In genomic region chr6:161233986-161234620, GRCh38 we compare ENCODE assay signal across 10 cellular contexts. TPM values are rescaled to one million over a fixed set of nuclear protein-coding genes. Genes with fewer than 3 reads are reported as not detected.
DNase-seq lines count a peak whose midpoint lies in the region; ATAC-seq and TF ChIP-seq lines count a peak whose summit lies in the region.
"Had no signal": no experiment of that assay in that cellular context is flagged by ENCODE, and none has a peak within 500 bp of the region (broad histone marks: within the 10 kb centered on the region; RNA-seq: fewer than 3 reads in every experiment).

No MANE protein-coding gene starts in this region.

- in situ Hi-C loops in SK-MEL-5 (cut with HindIII; ENCODE audit: low pct_unique_long_range_greater_than_20kb, low sequenced_read_pairs), result no loop called here

- ATAC-seq in omental fat pad (ENCODE audit: low FRiP score), result peak; percentile 82
- no peak for ATAC-seq in stimulated activated naive CD8-positive, alpha-beta T cell treated with anti-CD3 and anti-CD28 coated beads, Interleukin-15, Interleukin-2, amounts not matched to agents 100 U/mL and 50 U/mL, for 24 hours

- H3K36me3 ChIP-seq in effector memory CD4-positive, alpha-beta T cell (ENCODE audit: control insufficient read depth, insufficient read depth, low read length), result no peaks in the 10 kb centered on the region

- H3K27ac ChIP-seq in effector memory CD4-positive, alpha-beta T cell (ENCODE audit: insufficient read depth, low read length, poor library complexity, severe bottlenecking), result no peak overlapping the region

- no peaks in the 10 kb centered on the region for H3K27me3 ChIP-seq in effector memory CD4-positive, alpha-beta T cell (replicated peaks; ENCODE audit: control insufficient read depth, insufficient read depth, low read length, poor library complexity, severe bottlenecking)

- no peaks in the 10 kb centered on the region for H3K4me1 ChIP-seq in effector memory CD4-positive, alpha-beta T cell (ENCODE audit: control insufficient read depth, insufficient read depth, low read length, poor library complexity, severe bottlenecking)

- no peaks in the 10 kb centered on the region for H3K9me3 ChIP-seq in effector memory CD4-positive, alpha-beta T cell (ENCODE audit: control insufficient read depth, low read length)

- DNase-seq in C1 segment of cervical spinal cord (lab: John Stamatoyannopoulos, UW) (peak in 8 of 14 donors; percentile 28 to 81 (median 54)), SK-MEL-5 (ENCODE audit: low read depth, low spot score) (peak; percentile 53), fibroblast of villous mesenchyme (ENCODE audit: low read depth) (peak; percentile 98), omental fat pad (ENCODE audit: low spot score) (peak; percentile 66), OCI-M1 (lab: John Stamatoyannopoulos, UW) (no peak)
- no peak for DNase-seq in effector memory CD4-positive, alpha-beta T cell
- no peak for DNase-seq in stimulated activated naive CD8-positive, alpha-beta T cell treated with anti-CD3 and anti-CD28 coated beads, Interleukin-15, Interleukin-2, amounts not matched to agents 100 U/mL and 50 U/mL, for 24 hours
- no peak for DNase-seq in activated naive CD4-positive, alpha-beta T cell (lab: John Stamatoyannopoulos, UW)
- DNase-seq: activated CD4-positive, alpha-beta memory T cell treated with anti-CD3 and anti-CD28 coated beads for 36 hours; DND-41 had no signal

- no peak overlapping the region for H3K4me3 ChIP-seq in fibroblast of villous mesenchyme (ENCODE audit: low read depth, low read length)
- H3K4me3 ChIP-seq in effector memory CD4-positive, alpha-beta T cell (ENCODE audit: insufficient read depth, low read depth, low read length, poor library complexity, severe bottlenecking), result no peak overlapping the region

- TF ChIP-seq CTCF in fibroblast of villous mesenchyme (IDR thresholded peaks at IDR 0.05; ENCODE audit: insufficient read depth, low read depth, low read length) (no peak), omental fat pad (IDR thresholded peaks at IDR 0.05) (no peak)

RNA-seq across cellular contexts. Expression of gene AGPAT4, which starts 39.8 kb away (rescaled TPM):
- 1.1 and 1.4 TPM in 2 replicates for total RNA-seq in SK-MEL-5 (2014; rRNA removed; shearing (Covaris generic))
- 0.35 and 0.51 TPM in 2 replicates for polyA plus RNA-seq in SK-MEL-5 (2015; cell fraction: cytosol; rRNA removed)
- 4.3 and 13.7 TPM in 2 replicates for polyA plus RNA-seq in SK-MEL-5 (2015; cell fraction: nucleus; rRNA removed)
- total RNA-seq in fibroblast of villous mesenchyme (11.2 and 12.9 TPM in 2 replicates), omental fat pad (10 to 100 TPM in 2 of 4 donors, 1 to 10 TPM in 2; 7.2 to 20.2 (median 12.5) TPM)

Comparison
In these comparisons a context has a peak if more than half of its experiments do, and no peak if none do; other contexts are left out.
1. DNase-seq: peak in C1 segment of cervical spinal cord (8 of 14), SK-MEL-5 (single experiment), fibroblast of villous mesenchyme (single experiment) and omental fat pad (single experiment); none in effector memory CD4-positive, alpha-beta T cell (0 of 3), stimulated activated naive CD8-positive, alpha-beta T cell treated with anti-CD3 and anti-CD28 coated beads, Interleukin-15, Interleukin-2, amounts not matched to agents 100 U/mL and 50 U/mL, for 24 hours (single experiment), OCI-M1 (single experiment) and activated naive CD4-positive, alpha-beta T cell (0 of 4).